Comparison of ENCODE assay signal across 7 cellular contexts in genomic region chr20:56343861-56344381, GRCh38. TPM values are rescaled to one million over a fixed set of nuclear protein-coding genes. Genes with fewer than 3 reads are reported as not detected.
DNase-seq lines count a peak whose midpoint lies in the region; ATAC-seq and TF ChIP-seq lines count a peak whose summit lies in the region.

No MANE protein-coding gene starts in this region.

- 3% methylated on average over 33 to 39 of the region's 41 CpGs for WGBS in mesodermal cell (ENCODE audit: insufficient coverage in 2 of 2), 2 experiments

- H3K36me3 Mint-ChIP-seq in T-helper 2 cell treated with Interferon-gamma antibody and Interleukin-4, amounts not matched to agents 5 μg/mL and 100 μg/mL, for 36 hours (ENCODE audit: low read depth) = no peaks in the 10 kb centered on the region
- no peaks in the 10 kb centered on the region for H3K36me3 Mint-ChIP-seq in type B pancreatic cell

- POLR2A ChIA-PET in GM10248 (lab: Yijun Ruan, JAX) = no interaction called here

- peak; percentile 63 for TF ChIP-seq CTCF in GM10248 (IDR thresholded peaks at IDR 0.05; ENCODE audit: control extremely low read depth, extremely low read depth, low read depth, missing control alignments)
- TF ChIP-seq CTCF in type B pancreatic cell (conservative IDR thresholded peaks at IDR 0.05) = peak; percentile 96

- H3K27me3 Mint-ChIP-seq in T-helper 2 cell treated with Interferon-gamma antibody and Interleukin-4, amounts not matched to agents 5 μg/mL and 100 μg/mL, for 36 hours (ENCODE audit: low read depth) = peaks cover 62% of the 10 kb centered on the region
- H3K27me3 Mint-ChIP-seq in type B pancreatic cell = peaks cover 76% of the 10 kb centered on the region

- H3K9me3 ChIP-seq in mesodermal cell (ENCODE audit: control insufficient read depth, low read length) = no peaks in the 10 kb centered on the region
- H3K9me3 ChIP-seq in SJCRH30 (replicated peaks) = no peaks in the 10 kb centered on the region

- H3K9me3 Mint-ChIP-seq in T-helper 2 cell treated with Interferon-gamma antibody and Interleukin-4, amounts not matched to agents 5 μg/mL and 100 μg/mL, for 36 hours = no peaks in the 10 kb centered on the region
- no peaks in the 10 kb centered on the region for H3K9me3 Mint-ChIP-seq in type B pancreatic cell

- H3K4me1 Mint-ChIP-seq in T-helper 2 cell treated with Interferon-gamma antibody and Interleukin-4, amounts not matched to agents 5 μg/mL and 100 μg/mL, for 36 hours (ENCODE audit: low read depth) = peaks cover 4% of the 10 kb centered on the region
- peaks cover 13% of the 10 kb centered on the region for H3K4me1 Mint-ChIP-seq in type B pancreatic cell (ENCODE audit: unreplicated experiment)

- CTCF ChIA-PET in GM10248 (lab: Yijun Ruan, JAX) = interaction anchor here (0.6 to 3.0 kb wide), 16 partner anchors 9 to 1696 kb away, joined by 3 to 12 read pairs (median 4); partner anchors contain the start of genes FAM210B and MC3R

- no peak overlapping the region for H3K27ac ChIP-seq in mesodermal cell (ENCODE audit: low read depth, low read length, severe bottlenecking)
- no peak overlapping the region for H3K27ac ChIP-seq in SJCRH30

- peaks cover 14% of the 10 kb centered on the region for H3K4me1 ChIP-seq in mesodermal cell (ENCODE audit: control insufficient read depth, insufficient read depth, low read length, poor library complexity, severe bottlenecking)
- H3K4me1 ChIP-seq in SJCRH30 = no peaks in the 10 kb centered on the region

- peak; percentile 77 for DNase-seq in GM10248 (ENCODE audit: extremely low spot score)
- DNase-seq in T-helper 2 cell treated with Interferon-gamma antibody and Interleukin-4, amounts not matched to agents 5 μg/mL and 100 μg/mL, for 36 hours (ENCODE audit: low spot score) = peak; percentile 39
- peak; percentile 89 for DNase-seq in ecto neural progenitor cell (ENCODE audit: low spot score)
- DNase-seq in type B pancreatic cell (ENCODE audit: extremely low spot score, unreplicated experiment) = peak; percentile 81
- no peak for DNase-seq in SJCRH30

- H3K4me3 Mint-ChIP-seq in T-helper 2 cell treated with Interferon-gamma antibody and Interleukin-4, amounts not matched to agents 5 μg/mL and 100 μg/mL, for 36 hours = peak overlapping the region; percentile 20
- peak overlapping the region; percentile 60 for H3K4me3 Mint-ChIP-seq in type B pancreatic cell

- H3K36me3 ChIP-seq in mesodermal cell (ENCODE audit: control insufficient read depth, insufficient read depth, low read length) (no peaks in the 10 kb centered on the region), SJCRH30 (no peaks in the 10 kb centered on the region)

- H3K27me3 ChIP-seq in SJCRH30 = peaks cover 14% of the 10 kb centered on the region

- ATAC-seq in HG02642 (IDR thresholded peaks at IDR 0.05; ENCODE audit: poor library complexity, unreplicated experiment) = peak; percentile 64

- H3K4me3 ChIP-seq in mesodermal cell (ENCODE audit: extremely low read depth, insufficient read depth, low read length, poor library complexity, severe bottlenecking) (peak overlapping the region; percentile 12), SJCRH30 (no peak overlapping the region)

- H3K27ac Mint-ChIP-seq in T-helper 2 cell treated with Interferon-gamma antibody and Interleukin-4, amounts not matched to agents 5 μg/mL and 100 μg/mL, for 36 hours = no peak overlapping the region
- H3K27ac Mint-ChIP-seq in type B pancreatic cell = no peak overlapping the region

RNA-seq across cellular contexts. Expression of gene FAM210B, which starts 14.9 kb away (rescaled TPM):
- polyA plus RNA-seq in mesodermal cell (2013, experiment 1 of 2) = 68.3 TPM
- 66.5 TPM for polyA plus RNA-seq in mesodermal cell (2013, experiment 2 of 2)
- total RNA-seq in type B pancreatic cell (ENCODE audit: low replicate concordance) = 58.3 and 58.4 TPM in 2 replicates
- 106 and 110 TPM in 2 replicates for total RNA-seq in SJCRH30 (2014; rRNA removed; shearing (Covaris generic))

RNA-seq across cellular contexts. Expression of gene AURKA, which starts 48.1 kb away (rescaled TPM):
- polyA plus RNA-seq in mesodermal cell (2013, experiment 1 of 2) = 61.5 TPM
- polyA plus RNA-seq in mesodermal cell (2013, experiment 2 of 2) = 65.7 TPM
- total RNA-seq in type B pancreatic cell (ENCODE audit: low replicate concordance) = 20.3 and 42.7 TPM in 2 replicates
- 225 and 240 TPM in 2 replicates for total RNA-seq in SJCRH30 (2014; rRNA removed; shearing (Covaris generic))

RNA-seq across cellular contexts. Expression of gene CSTF1, which starts 48.5 kb away (rescaled TPM):
- 40.4 TPM for polyA plus RNA-seq in mesodermal cell (2013, experiment 1 of 2)
- polyA plus RNA-seq in mesodermal cell (2013, experiment 2 of 2) = 36.6 TPM
- total RNA-seq in type B pancreatic cell (ENCODE audit: low replicate concordance) = 43.2 and 48.4 TPM in 2 replicates
- total RNA-seq in SJCRH30 (2014; rRNA removed; shearing (Covaris generic)) = 158 and 167 TPM in 2 replicates

Comparison
In these comparisons a context has a peak if more than half of its experiments do, and no peak if none do; other contexts are left out.
1. DNase-seq: peak in GM10248 (single experiment), T-helper 2 cell treated with Interferon-gamma antibody and Interleukin-4, amounts not matched to agents 5 μg/mL and 100 μg/mL, for 36 hours (single experiment), ecto neural progenitor cell (single experiment) and type B pancreatic cell (single experiment); none in SJCRH30 (0 of 2).